ENCODE assay signal across 1 cellular context in the genomic region with DNA sequence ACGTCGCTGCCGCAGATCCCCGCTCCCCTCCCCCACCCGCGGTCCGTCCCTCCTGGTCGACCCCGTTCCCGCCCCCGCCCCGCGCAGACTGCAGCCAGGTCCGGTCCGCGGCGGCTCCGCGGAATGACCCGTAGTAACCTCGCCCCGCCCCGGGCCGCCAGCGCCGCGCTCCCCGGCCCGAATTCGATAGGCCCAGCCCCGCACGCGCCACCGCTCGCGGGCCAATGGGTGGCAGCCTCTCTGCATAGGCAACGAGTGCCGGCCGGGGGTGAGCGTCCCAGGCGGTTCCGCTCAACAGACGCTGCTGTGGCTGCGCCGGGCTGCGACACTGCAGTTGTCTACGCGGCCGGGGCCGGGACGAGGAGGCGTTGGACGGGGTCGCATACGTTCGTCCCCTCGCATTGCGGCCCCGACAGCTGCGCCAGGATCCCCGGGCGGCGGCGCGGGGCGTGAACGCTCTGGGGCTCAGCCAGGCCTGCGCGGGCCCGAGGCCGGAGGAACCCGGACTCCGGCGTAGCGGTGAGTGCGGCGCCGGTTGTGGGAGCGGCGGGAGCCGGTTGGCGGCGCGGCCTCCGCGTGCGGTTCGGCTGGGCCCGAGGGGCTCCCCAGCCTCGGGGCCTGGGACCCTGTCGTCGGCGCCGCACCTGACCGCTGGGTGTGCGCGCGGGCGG.
TF ChIP-seq lines count a peak whose summit lies in the region.

A gene (plus strand): TSS at position 297 of the 671 bp plus-strand sequence. CDS start 47,737 bp downstream, outside the sequence.

TF ChIP-seq in HepG2, 621 proteins besides CTCF, POLR2A, EP300 and RAD21 (continued from another document and continues in another):
- TF ChIP-seq, protein P1, sequence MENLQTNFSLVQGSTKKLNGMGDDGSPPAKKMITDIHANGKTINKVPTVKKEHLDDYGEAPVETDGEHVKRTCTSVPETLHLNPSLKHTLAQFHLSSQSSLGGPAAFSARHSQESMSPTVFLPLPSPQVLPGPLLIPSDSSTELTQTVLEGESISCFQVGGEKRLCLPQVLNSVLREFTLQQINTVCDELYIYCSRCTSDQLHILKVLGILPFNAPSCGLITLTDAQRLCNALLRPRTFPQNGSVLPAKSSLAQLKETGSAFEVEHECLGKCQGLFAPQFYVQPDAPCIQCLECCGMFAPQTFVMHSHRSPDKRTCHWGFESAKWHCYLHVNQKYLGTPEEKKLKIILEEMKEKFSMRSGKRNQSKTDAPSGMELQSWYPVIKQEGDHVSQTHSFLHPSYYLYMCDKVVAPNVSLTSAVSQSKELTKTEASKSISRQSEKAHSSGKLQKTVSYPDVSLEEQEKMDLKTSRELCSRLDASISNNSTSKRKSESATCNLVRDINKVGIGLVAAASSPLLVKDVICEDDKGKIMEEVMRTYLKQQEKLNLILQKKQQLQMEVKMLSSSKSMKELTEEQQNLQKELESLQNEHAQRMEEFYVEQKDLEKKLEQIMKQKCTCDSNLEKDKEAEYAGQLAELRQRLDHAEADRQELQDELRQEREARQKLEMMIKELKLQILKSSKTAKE (CRISPR knock-in tag; IDR thresholded peaks at IDR 0.05; ENCODE audit: borderline replicate concordance): peak; percentile 95
- TF ChIP-seq ZNF652 (CRISPR knock-in tag; IDR thresholded peaks at IDR 0.05; ENCODE audit: borderline replicate concordance, low read depth) (no peak), SNRNP70 (IDR thresholded peaks at IDR 0.05; ENCODE audit: low read depth, low read length) (no peak), ZMAT3 (CRISPR knock-in tag; conservative IDR thresholded peaks at IDR 0.05) (peak; percentile 85), ATF7 (IDR thresholded peaks at IDR 0.05) (no peak), ATF7 (CRISPR knock-in tag; IDR thresholded peaks at IDR 0.05) (peak; percentile 49; the same call in 1 of the 2 replicates), KMT2B (CRISPR knock-in tag; IDR thresholded peaks at IDR 0.05) (peak; percentile 65; the same call in 1 of the 2 replicates), HMG20A (CRISPR knock-in tag; IDR thresholded peaks at IDR 0.05; ENCODE audit: borderline replicate concordance) (no peak), FOXJ3 (CRISPR knock-in tag; IDR thresholded peaks at IDR 0.05; ENCODE audit: borderline replicate concordance) (no peak), ZNF607 (CRISPR knock-in tag; IDR thresholded peaks at IDR 0.05; ENCODE audit: borderline replicate concordance) (peak; percentile 71), ZNF253 (CRISPR knock-in tag; IDR thresholded peaks at IDR 0.05; ENCODE audit: borderline replicate concordance) (peak; percentile 91; the same call in 1 of the 2 replicates), BCL6 (CRISPR knock-in tag; IDR thresholded peaks at IDR 0.05) (peak; percentile 69), ZNF432 (CRISPR knock-in tag; IDR thresholded peaks at IDR 0.05; ENCODE audit: borderline replicate concordance) (no peak; the same call in 1 of the 2 replicates), MEF2D (CRISPR knock-in tag; IDR thresholded peaks at IDR 0.05) (peak; percentile 71), ZNF101 (CRISPR knock-in tag; IDR thresholded peaks at IDR 0.05; ENCODE audit: borderline replicate concordance, low read depth) (no peak), ZSCAN30 (CRISPR knock-in tag; IDR thresholded peaks at IDR 0.05) (no peak), FOXP1 (IDR thresholded peaks at IDR 0.05) (no peak), FOXP1 (CRISPR knock-in tag; IDR thresholded peaks at IDR 0.05) (no peak), NR2F1 (CRISPR knock-in tag; IDR thresholded peaks at IDR 0.05) (no peak; a peak in 1 of 4 replicates), FOSL1 (CRISPR knock-in tag; IDR thresholded peaks at IDR 0.05; ENCODE audit: borderline replicate concordance) (no peak), ETV5 (CRISPR knock-in tag; IDR thresholded peaks at IDR 0.05; ENCODE audit: borderline replicate concordance) (peak; percentile 85), PRMT3 (CRISPR knock-in tag; IDR thresholded peaks at IDR 0.05; ENCODE audit: borderline replicate concordance, low read depth) (no peak; the same call in 1 of the 2 replicates), FOXC1 (CRISPR knock-in tag; IDR thresholded peaks at IDR 0.05; ENCODE audit: borderline replicate concordance) (peak; percentile 92; the same call in 1 of the 2 replicates), ZNF331 (CRISPR knock-in tag; IDR thresholded peaks at IDR 0.05) (peak; percentile 96), ZNF788 (CRISPR knock-in tag; IDR thresholded peaks at IDR 0.05; ENCODE audit: borderline replicate concordance) (peak; percentile 59; the same call in 1 of the 2 replicates), HDAC6 (IDR thresholded peaks at IDR 0.05; ENCODE audit: low read depth, low read length) (no peak), STAG1 (CRISPR knock-in tag; IDR thresholded peaks at IDR 0.05) (peak; percentile 31), ZNF12 (CRISPR knock-in tag; IDR thresholded peaks at IDR 0.05) (peak; percentile 65; the same call in 1 of the 2 replicates), FOSL2 (CRISPR knock-in tag; IDR thresholded peaks at IDR 0.05) (peak; percentile 72), PAF1 (CRISPR knock-in tag; IDR thresholded peaks at IDR 0.05) (0 out of 2 replicates have a peak, but pooled peaks have one; percentile 70)
- TF ChIP-seq, protein P2, sequence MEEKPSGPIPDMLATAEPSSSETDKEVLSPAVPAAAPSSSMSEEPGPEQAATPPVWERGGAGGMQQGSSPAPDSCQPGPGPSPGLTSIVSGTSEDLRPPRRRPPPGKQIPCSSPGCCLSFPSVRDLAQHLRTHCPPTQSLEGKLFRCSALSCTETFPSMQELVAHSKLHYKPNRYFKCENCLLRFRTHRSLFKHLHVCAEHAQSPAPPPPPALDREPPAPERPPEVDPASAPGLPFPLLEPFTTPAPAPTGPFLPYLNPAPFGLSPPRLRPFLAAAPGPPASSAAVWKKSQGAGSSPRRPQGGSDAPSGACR (CRISPR knock-in tag; IDR thresholded peaks at IDR 0.05): peak; percentile 37; the same call in 1 of the 2 replicates
- TF ChIP-seq, protein P3, sequence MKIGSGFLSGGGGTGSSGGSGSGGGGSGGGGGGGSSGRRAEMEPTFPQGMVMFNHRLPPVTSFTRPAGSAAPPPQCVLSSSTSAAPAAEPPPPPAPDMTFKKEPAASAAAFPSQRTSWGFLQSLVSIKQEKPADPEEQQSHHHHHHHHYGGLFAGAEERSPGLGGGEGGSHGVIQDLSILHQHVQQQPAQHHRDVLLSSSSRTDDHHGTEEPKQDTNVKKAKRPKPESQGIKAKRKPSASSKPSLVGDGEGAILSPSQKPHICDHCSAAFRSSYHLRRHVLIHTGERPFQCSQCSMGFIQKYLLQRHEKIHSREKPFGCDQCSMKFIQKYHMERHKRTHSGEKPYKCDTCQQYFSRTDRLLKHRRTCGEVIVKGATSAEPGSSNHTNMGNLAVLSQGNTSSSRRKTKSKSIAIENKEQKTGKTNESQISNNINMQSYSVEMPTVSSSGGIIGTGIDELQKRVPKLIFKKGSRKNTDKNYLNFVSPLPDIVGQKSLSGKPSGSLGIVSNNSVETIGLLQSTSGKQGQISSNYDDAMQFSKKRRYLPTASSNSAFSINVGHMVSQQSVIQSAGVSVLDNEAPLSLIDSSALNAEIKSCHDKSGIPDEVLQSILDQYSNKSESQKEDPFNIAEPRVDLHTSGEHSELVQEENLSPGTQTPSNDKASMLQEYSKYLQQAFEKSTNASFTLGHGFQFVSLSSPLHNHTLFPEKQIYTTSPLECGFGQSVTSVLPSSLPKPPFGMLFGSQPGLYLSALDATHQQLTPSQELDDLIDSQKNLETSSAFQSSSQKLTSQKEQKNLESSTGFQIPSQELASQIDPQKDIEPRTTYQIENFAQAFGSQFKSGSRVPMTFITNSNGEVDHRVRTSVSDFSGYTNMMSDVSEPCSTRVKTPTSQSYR (CRISPR knock-in tag; IDR thresholded peaks at IDR 0.05; ENCODE audit: borderline replicate concordance): peak; percentile 78; the same call in 1 of the 2 replicates
- TF ChIP-seq, protein P4, sequence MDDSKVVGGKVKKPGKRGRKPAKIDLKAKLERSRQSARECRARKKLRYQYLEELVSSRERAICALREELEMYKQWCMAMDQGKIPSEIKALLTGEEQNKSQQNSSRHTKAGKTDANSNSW (CRISPR knock-in tag; IDR thresholded peaks at IDR 0.05; ENCODE audit: borderline replicate concordance): no peak; the same call in 1 of the 2 replicates
- TF ChIP-seq, protein P5, sequence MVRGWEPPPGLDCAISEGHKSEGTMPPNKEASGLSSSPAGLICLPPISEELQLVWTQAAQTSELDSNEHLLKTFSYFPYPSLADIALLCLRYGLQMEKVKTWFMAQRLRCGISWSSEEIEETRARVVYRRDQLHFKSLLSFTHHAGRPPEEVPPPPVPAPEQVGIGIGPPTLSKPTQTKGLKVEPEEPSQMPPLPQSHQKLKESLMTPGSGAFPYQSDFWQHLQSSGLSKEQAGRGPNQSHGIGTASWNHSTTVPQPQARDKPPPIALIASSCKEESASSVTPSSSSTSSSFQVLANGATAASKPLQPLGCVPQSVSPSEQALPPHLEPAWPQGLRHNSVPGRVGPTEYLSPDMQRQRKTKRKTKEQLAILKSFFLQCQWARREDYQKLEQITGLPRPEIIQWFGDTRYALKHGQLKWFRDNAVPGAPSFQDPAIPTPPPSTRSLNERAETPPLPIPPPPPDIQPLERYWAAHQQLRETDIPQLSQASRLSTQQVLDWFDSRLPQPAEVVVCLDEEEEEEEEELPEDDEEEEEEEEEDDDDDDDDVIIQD (CRISPR knock-in tag; IDR thresholded peaks at IDR 0.05; ENCODE audit: low read depth): peak; percentile 70; the same call in 1 of the 2 replicates
- TF ChIP-seq, protein P6, sequence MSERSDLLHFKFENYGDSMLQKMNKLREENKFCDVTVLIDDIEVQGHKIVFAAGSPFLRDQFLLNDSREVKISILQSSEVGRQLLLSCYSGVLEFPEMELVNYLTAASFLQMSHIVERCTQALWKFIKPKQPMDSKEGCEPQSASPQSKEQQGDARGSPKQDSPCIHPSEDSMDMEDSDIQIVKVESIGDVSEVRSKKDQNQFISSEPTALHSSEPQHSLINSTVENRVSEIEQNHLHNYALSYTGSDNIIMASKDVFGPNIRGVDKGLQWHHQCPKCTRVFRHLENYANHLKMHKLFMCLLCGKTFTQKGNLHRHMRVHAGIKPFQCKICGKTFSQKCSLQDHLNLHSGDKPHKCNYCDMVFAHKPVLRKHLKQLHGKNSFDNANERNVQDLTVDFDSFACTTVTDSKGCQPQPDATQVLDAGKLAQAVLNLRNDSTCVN (CRISPR knock-in tag; IDR thresholded peaks at IDR 0.05; ENCODE audit: borderline replicate concordance): peak; percentile 73; the same call in 1 of the 2 replicates
- TF ChIP-seq, protein P7, sequence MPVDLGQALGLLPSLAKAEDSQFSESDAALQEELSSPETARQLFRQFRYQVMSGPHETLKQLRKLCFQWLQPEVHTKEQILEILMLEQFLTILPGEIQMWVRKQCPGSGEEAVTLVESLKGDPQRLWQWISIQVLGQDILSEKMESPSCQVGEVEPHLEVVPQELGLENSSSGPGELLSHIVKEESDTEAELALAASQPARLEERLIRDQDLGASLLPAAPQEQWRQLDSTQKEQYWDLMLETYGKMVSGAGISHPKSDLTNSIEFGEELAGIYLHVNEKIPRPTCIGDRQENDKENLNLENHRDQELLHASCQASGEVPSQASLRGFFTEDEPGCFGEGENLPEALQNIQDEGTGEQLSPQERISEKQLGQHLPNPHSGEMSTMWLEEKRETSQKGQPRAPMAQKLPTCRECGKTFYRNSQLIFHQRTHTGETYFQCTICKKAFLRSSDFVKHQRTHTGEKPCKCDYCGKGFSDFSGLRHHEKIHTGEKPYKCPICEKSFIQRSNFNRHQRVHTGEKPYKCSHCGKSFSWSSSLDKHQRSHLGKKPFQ (CRISPR knock-in tag; IDR thresholded peaks at IDR 0.05; ENCODE audit: insufficient replicate concordance): peak; percentile 92
- TF ChIP-seq, protein P8, sequence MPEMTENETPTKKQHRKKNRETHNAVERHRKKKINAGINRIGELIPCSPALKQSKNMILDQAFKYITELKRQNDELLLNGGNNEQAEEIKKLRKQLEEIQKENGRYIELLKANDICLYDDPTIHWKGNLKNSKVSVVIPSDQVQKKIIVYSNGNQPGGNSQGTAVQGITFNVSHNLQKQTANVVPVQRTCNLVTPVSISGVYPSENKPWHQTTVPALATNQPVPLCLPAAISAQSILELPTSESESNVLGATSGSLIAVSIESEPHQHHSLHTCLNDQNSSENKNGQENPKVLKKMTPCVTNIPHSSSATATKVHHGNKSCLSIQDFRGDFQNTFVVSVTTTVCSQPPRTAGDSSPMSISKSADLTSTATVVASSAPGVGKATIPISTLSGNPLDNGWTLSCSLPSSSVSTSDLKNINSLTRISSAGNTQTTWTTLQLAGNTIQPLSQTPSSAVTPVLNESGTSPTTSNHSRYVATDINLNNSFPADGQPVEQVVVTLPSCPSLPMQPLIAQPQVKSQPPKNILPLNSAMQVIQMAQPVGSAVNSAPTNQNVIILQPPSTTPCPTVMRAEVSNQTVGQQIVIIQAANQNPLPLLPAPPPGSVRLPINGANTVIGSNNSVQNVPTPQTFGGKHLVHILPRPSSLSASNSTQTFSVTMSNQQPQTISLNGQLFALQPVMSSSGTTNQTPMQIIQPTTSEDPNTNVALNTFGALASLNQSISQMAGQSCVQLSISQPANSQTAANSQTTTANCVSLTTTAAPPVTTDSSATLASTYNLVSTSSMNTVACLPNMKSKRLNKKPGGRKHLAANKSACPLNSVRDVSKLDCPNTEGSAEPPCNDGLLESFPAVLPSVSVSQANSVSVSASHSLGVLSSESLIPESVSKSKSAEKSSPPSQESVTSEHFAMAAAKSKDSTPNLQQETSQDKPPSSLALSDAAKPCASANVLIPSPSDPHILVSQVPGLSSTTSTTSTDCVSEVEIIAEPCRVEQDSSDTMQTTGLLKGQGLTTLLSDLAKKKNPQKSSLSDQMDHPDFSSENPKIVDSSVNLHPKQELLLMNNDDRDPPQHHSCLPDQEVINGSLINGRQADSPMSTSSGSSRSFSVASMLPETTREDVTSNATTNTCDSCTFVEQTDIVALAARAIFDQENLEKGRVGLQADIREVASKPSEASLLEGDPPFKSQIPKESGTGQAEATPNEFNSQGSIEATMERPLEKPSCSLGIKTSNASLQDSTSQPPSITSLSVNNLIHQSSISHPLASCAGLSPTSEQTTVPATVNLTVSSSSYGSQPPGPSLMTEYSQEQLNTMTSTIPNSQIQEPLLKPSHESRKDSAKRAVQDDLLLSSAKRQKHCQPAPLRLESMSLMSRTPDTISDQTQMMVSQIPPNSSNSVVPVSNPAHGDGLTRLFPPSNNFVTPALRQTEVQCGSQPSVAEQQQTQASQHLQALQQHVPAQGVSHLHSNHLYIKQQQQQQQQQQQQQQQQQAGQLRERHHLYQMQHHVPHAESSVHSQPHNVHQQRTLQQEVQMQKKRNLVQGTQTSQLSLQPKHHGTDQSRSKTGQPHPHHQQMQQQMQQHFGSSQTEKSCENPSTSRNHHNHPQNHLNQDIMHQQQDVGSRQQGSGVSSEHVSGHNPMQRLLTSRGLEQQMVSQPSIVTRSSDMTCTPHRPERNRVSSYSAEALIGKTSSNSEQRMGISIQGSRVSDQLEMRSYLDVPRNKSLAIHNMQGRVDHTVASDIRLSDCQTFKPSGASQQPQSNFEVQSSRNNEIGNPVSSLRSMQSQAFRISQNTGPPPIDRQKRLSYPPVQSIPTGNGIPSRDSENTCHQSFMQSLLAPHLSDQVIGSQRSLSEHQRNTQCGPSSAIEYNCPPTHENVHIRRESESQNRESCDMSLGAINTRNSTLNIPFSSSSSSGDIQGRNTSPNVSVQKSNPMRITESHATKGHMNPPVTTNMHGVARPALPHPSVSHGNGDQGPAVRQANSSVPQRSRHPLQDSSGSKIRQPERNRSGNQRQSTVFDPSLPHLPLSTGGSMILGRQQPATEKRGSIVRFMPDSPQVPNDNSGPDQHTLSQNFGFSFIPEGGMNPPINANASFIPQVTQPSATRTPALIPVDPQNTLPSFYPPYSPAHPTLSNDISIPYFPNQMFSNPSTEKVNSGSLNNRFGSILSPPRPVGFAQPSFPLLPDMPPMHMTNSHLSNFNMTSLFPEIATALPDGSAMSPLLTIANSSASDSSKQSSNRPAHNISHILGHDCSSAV (CRISPR knock-in tag; IDR thresholded peaks at IDR 0.05; ENCODE audit: borderline replicate concordance): no peak
